In genomic region chr11:7252683-7253213, GRCh38 we compare ENCODE assay signal across 10 cellular contexts. TPM values are rescaled to one million over a fixed set of nuclear protein-coding genes. Genes with fewer than 3 reads are reported as not detected.
DNase-seq lines count a peak whose midpoint lies in the region; ATAC-seq, FAIRE-seq and TF ChIP-seq lines count a peak whose summit lies in the region.
"Had no signal": no experiment of that assay in that cellular context is flagged by ENCODE, and none has a peak within 500 bp of the region (broad histone marks: within the 10 kb centered on the region; RNA-seq: fewer than 3 reads in every experiment).

No MANE protein-coding gene starts in this region.

- H3K79me1 ChIP-seq in IMR-90 (ENCODE audit: low read depth in 1 of 2, low read length in 2 of 2): no peaks in the 10 kb centered on the region

- H3K4me1 ChIP-seq in A549 (no peaks in the 10 kb centered on the region), IMR-90 (ENCODE audit: control insufficient read depth, insufficient read depth, low read length) (no peaks in the 10 kb centered on the region), osteoblast (ENCODE audit: insufficient read depth, low read length) (peaks cover 4% of the 10 kb centered on the region)

- H2BK120ac ChIP-seq in IMR-90 (ENCODE audit: low read depth, low read length): no peak overlapping the region

- no peak overlapping the region for H2BK15ac ChIP-seq in IMR-90 (ENCODE audit: low read depth, low read length)

- CTCF ChIA-PET in A549 (lab: Yijun Ruan, JAX) (interaction anchor here (0.7 to 1.3 kb wide), 2 partner anchors 25 to 53 kb away, joined by 3 read pairs; no protein-coding TSS in a partner anchor), IMR-90 (lab: Yijun Ruan, JAX) (no interaction called here)

- H3K56ac ChIP-seq in IMR-90 (ENCODE audit: extremely low read depth, insufficient read depth, low read length): no peak overlapping the region

- no peak overlapping the region for H2AK5ac ChIP-seq in IMR-90 (ENCODE audit: low read depth, low read length)

- no TSS peak for BruUV-seq in IMR-90 (replicated peaks; lab: Mats Ljungman, UMichigan)

- peak overlapping the region; percentile 98 for H3K4me2 ChIP-seq in A549
- no peak overlapping the region for H3K4me2 ChIP-seq in IMR-90 (ENCODE audit: low read depth, low read length)
- peak overlapping the region; percentile 64 for H3K4me2 ChIP-seq in neural cell (ENCODE audit: low read length)
- no peak overlapping the region for H3K4me2 ChIP-seq in osteoblast (ENCODE audit: insufficient read depth, low read length)

- H2AK9ac ChIP-seq in IMR-90 (replicated peaks; ENCODE audit: low read depth, low read length, poor library complexity): no peak overlapping the region

- H3K23ac ChIP-seq in IMR-90 (ENCODE audit: low read depth, low read length): no peak overlapping the region

- H3K4me3 ChIP-seq in A549 (peak overlapping the region; percentile 54), IMR-90 (ENCODE audit: insufficient read depth, low read depth, low read length) (no peak overlapping the region), neural cell (ENCODE audit: low read length) (peak overlapping the region; percentile 98), osteoblast (ENCODE audit: insufficient read depth, low read length) (no peak overlapping the region)

- H3F3A ChIP-seq in neural cell (ENCODE audit: insufficient read depth, low read length, poor library complexity, severe bottlenecking): no peaks in the 10 kb centered on the region

- in situ Hi-C loops in IMR-90 (cut with MboI; ENCODE audit: low sequenced_read_pairs): no loop called here

- POLR2A ChIA-PET in A549 (lab: Yijun Ruan, JAX): interaction anchor here (0.6 kb wide), 1 partner anchor 433 kb away, joined by 3 read pairs; no protein-coding TSS in a partner anchor
- POLR2A ChIA-PET in IMR-90 (lab: Charles Lee; ENCODE audit: unreplicated experiment): no interaction called here

- H3K9me3 ChIP-seq in A549 (no peaks in the 10 kb centered on the region), IMR-90 (ENCODE audit: control insufficient read depth, insufficient read depth, low read length) (no peaks in the 10 kb centered on the region), neural cell (ENCODE audit: low read length) (no peaks in the 10 kb centered on the region), osteoblast (ENCODE audit: low read depth, low read length) (no peaks in the 10 kb centered on the region)

- H4K20me1 ChIP-seq in IMR-90 (ENCODE audit: insufficient read depth, low read length) (no peaks in the 10 kb centered on the region), neural cell (ENCODE audit: insufficient read depth) (no peaks in the 10 kb centered on the region), osteoblast (ENCODE audit: insufficient read depth, low read length) (no peaks in the 10 kb centered on the region)

- no peak overlapping the region for H4K8ac ChIP-seq in IMR-90 (ENCODE audit: low read depth in 2 of 2, low read length in 2 of 2)

- no peak for TF ChIP-seq POLR2A in A549 (IDR thresholded peaks at IDR 0.05; ENCODE audit: low read length)
- no peak for TF ChIP-seq POLR2A in IMR-90 (IDR thresholded peaks at IDR 0.05; ENCODE audit: low read depth, low read length)
- no peak for TF ChIP-seq POLR2A in GM18505 (IDR thresholded peaks at IDR 0.05; ENCODE audit: borderline replicate concordance, extremely low read depth, insufficient read depth, insufficient read length)

- no peak overlapping the region for H3K18ac ChIP-seq in IMR-90 (ENCODE audit: low read depth, low read length)

- no peak overlapping the region for H2BK20ac ChIP-seq in IMR-90 (ENCODE audit: low read depth, low read length)

- intact Hi-C loops in IMR-90 (cut with micrococcal nuclease): no loop called here

- ATAC-seq in A549 (no peak), IMR-90 (ENCODE audit: low read depth) (no peak), esophagus mucosa (peak; percentile 26), GM18505 (IDR thresholded peaks at IDR 0.05; ENCODE audit: unreplicated experiment) (no peak)

- TF ChIP-seq RAD21 in A549 (conservative IDR thresholded peaks at IDR 0.05 in 1 of 2, IDR thresholded peaks at IDR 0.05 in 1 of 2) (no peak), IMR-90 (IDR thresholded peaks at IDR 0.05; ENCODE audit: low read length) (no peak), neural cell (conservative IDR thresholded peaks at IDR 0.05) (no peak)

- H3K27ac ChIP-seq in A549 (no peak overlapping the region), IMR-90 (ENCODE audit: insufficient read depth, low read length) (no peak overlapping the region), neural cell (ENCODE audit: low read length) (no peak overlapping the region), osteoblast (ENCODE audit: low read depth, low read length) (no peak overlapping the region)

- DNase-seq in A549 (ENCODE audit: low read depth in 1 of 2, low spot score in 1 of 2) (no peak), IMR-90 (no peak), NCI-H1417 (lab: John Stamatoyannopoulos, UW) (no peak), osteoblast (ENCODE audit: insufficient read length, low spot score, missing footprints) (no peak), NCI-H128 (lab: John Stamatoyannopoulos, UW; ENCODE audit: unreplicated experiment) (no peak)
- DNase-seq: COR-L47, Kasumi-1 had no signal

- H3K36me3 ChIP-seq in IMR-90 (ENCODE audit: control insufficient read depth, insufficient read depth, low read length) (no peaks in the 10 kb centered on the region), neural cell (ENCODE audit: insufficient read depth, low read length) (no peaks in the 10 kb centered on the region), osteoblast (ENCODE audit: insufficient read depth, low read length) (no peaks in the 10 kb centered on the region)

- H4K5ac ChIP-seq in IMR-90 (ENCODE audit: low read depth, low read length): no peak overlapping the region

- FAIRE-seq in A549 (lab: Jason Lieb, UNC): no peak

- no peak for TF ChIP-seq EP300 in A549 (IDR thresholded peaks at IDR 0.05)
- TF ChIP-seq EP300 in neural cell (conservative IDR thresholded peaks at IDR 0.05; ENCODE audit: poor library complexity, severe bottlenecking): no peak

- TF ChIP-seq CTCF in A549 (IDR thresholded peaks at IDR 0.05) (no peak), IMR-90 (conservative IDR thresholded peaks at IDR 0.05; ENCODE audit: low read depth, low read length) (no peak), neural cell (IDR thresholded peaks at IDR 0.05; ENCODE audit: poor library complexity, severe bottlenecking) (no peak), osteoblast (IDR thresholded peaks at IDR 0.05; ENCODE audit: extremely low read depth, low read depth, low read length) (no peak)

- no peaks in the 10 kb centered on the region for H3K9me1 ChIP-seq in IMR-90 (ENCODE audit: insufficient read depth, low read length)

- no peak overlapping the region for H3K4ac ChIP-seq in IMR-90 (ENCODE audit: low read depth, low read length)

- dilution Hi-C loops in IMR-90 (cut with HindIII; ENCODE audit: low sequenced_read_pairs, unreplicated experiment): no loop called here

- H3K79me2 ChIP-seq in neural cell (replicated peaks; ENCODE audit: insufficient read depth, low read length) (no peaks in the 10 kb centered on the region), osteoblast (ENCODE audit: insufficient read depth, low read length) (no peaks in the 10 kb centered on the region)

- WGBS in A549 (ENCODE audit: missing lambda C conversion rate): 72% methylated on average over 32 of the region's 33 CpGs
- 12% methylated on average over 3 of the region's 33 CpGs; no CpG with 5 or more reads in 1 of the 2 experiments for WGBS in IMR-90 (ENCODE audit: extremely low coverage in 2 of 2, insufficient read length in 1 of 2), 2 experiments

- no peak overlapping the region for H2BK5ac ChIP-seq in IMR-90 (ENCODE audit: low read depth, low read length, poor library complexity, severe bottlenecking)

- H2AFZ ChIP-seq in IMR-90 (replicated peaks; ENCODE audit: low read length, poor library complexity): peak overlapping the region; percentile 46
- H2AFZ ChIP-seq in neural cell (ENCODE audit: low read depth, low read length): peak overlapping the region; percentile 56
- H2AFZ ChIP-seq in osteoblast (ENCODE audit: low read length): no peak overlapping the region

- H3K9ac ChIP-seq in IMR-90 (ENCODE audit: low read depth, low read length): no peak overlapping the region
- peak overlapping the region; percentile 63 for H3K9ac ChIP-seq in neural cell (ENCODE audit: low read length)

- no peak overlapping the region for H4K91ac ChIP-seq in IMR-90 (ENCODE audit: insufficient read depth, low read depth, low read length)

- peaks cover 24% of the 10 kb centered on the region for H3K27me3 ChIP-seq in IMR-90 (ENCODE audit: control insufficient read depth, insufficient read depth, low read length)
- H3K27me3 ChIP-seq in neural cell (ENCODE audit: insufficient read depth, low read depth, low read length): peaks cover 33% of the 10 kb centered on the region
- H3K27me3 ChIP-seq in osteoblast (ENCODE audit: insufficient read depth, low read length): peaks cover 26% of the 10 kb centered on the region

- H3K9me2 ChIP-seq in neural cell (ENCODE audit: insufficient read depth, low read length): no peaks in the 10 kb centered on the region

- H3K14ac ChIP-seq in IMR-90 (replicated peaks; ENCODE audit: low read depth, low read length): no peak overlapping the region

TF ChIP-seq in IMR-90, 13 proteins besides CTCF, POLR2A, EP300 and RAD21 (continues in another document):
- TF ChIP-seq RFX5 (IDR thresholded peaks at IDR 0.05; ENCODE audit: low read depth, low read length) (no peak), CEBPB (IDR thresholded peaks at IDR 0.05; ENCODE audit: low read depth, low read length) (no peak)

TF ChIP-seq in neural cell, 6 proteins besides CTCF, POLR2A, EP300 and RAD21 (continues in another document):
- no peak for TF ChIP-seq SMC3 (conservative IDR thresholded peaks at IDR 0.05; ENCODE audit: poor library complexity)
- no peak for TF ChIP-seq TAF1 (IDR thresholded peaks at IDR 0.05; ENCODE audit: low read depth)
- TF ChIP-seq POLR2AphosphoS5 (IDR thresholded peaks at IDR 0.05): no peak

RNA-seq across cellular contexts. Expression of gene SYT9, which starts 1.0 kb away (rescaled TPM):
- 0.10 and 0.16 TPM in 2 replicates for polyA plus RNA-seq in A549 (2011; rRNA removed)
- 0.03 and 0.04 TPM in 2 replicates for polyA plus RNA-seq in A549 (2012; cell fraction: cytosol; rRNA removed)
- 0.05 TPM in 1 of 2 replicates, not detected in the other for polyA plus RNA-seq in A549 (2012; cell fraction: nucleus; rRNA removed)
- polyA plus RNA-seq in A549 (2017; fragmentation: RNase III; extraction: RNeasy Plus Mini Kit Qiagen cat#74134 plus additional on column Dnase treatment): 0.03 to 0.04 TPM in 2 of 3 replicates, not detected in the other
- 0.29 and 0.33 TPM in 2 replicates for polyA minus RNA-seq in A549 (2011; rRNA and poly(A)+ RNA removed)
- not detected in 2 replicates for total RNA-seq in IMR-90 (2012; rRNA removed)
- not detected in 2 replicates for polyA plus RNA-seq in IMR-90 (2012; rRNA removed)
- not detected in 2 replicates for polyA plus RNA-seq in IMR-90 (2012; cell fraction: cytosol; rRNA removed)
- polyA plus RNA-seq in IMR-90 (2012; cell fraction: nucleus; rRNA removed; ENCODE audit: low replicate concordance): not detected in 2 replicates
- total RNA-seq in esophagus mucosa: not detected
- 1.9 and 2.3 TPM in 2 replicates for polyA plus RNA-seq in neural cell
- 6.3 and 7.3 TPM in 2 replicates for polyA minus RNA-seq in neural cell
- not detected in 2 replicates for total RNA-seq in osteoblast

Comparison
In these comparisons a context has a peak if more than half of its experiments do, and no peak if none do; other contexts are left out.
1. H3K4me2 ChIP-seq: peak in A549 (single experiment) and neural cell (single experiment); none in IMR-90 (single experiment) and osteoblast (single experiment).
2. H3K4me3 ChIP-seq: peak in A549 (single experiment) and neural cell (single experiment); none in IMR-90 (single experiment) and osteoblast (single experiment).